ENCODE assay signal across 11 cellular contexts in the genomic region with DNA sequence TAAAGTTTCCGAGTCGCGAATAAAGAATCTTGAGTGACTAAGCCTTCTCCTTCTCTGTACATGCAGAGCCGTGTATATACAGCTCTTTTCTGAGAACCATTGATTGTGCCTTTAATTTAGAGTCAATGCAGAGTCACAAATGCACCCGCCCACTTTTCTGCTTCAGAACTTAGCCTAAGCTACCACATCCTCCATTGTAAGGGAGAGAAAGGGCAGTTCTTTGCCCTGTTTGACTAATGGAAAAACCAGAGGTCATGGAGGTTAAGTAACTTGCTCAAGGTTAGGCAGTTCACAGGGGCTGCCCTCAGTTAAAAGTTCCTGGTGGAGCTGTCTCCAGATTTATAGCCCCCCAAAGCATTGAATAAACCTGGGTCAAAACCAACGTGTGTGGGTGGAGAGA.
A peak's percentile ranks its signal among the peaks of the same experiment; 100 is the strongest.
DNase-seq lines count a peak whose midpoint lies in the region; ATAC-seq and TF ChIP-seq lines count a peak whose summit lies in the region.
"Had no signal": no experiment of that assay in that cellular context is flagged by ENCODE, and none has a peak within 500 bp of the region (broad histone marks: within the 10 kb centered on the region; RNA-seq: fewer than 3 reads in every experiment).

No MANE protein-coding gene starts in this region.

- H2AFZ ChIP-seq in ACC112 (ENCODE audit: low read length, unreplicated experiment) = no peak overlapping the region

- H3K4me3 ChIP-seq in ACC112 (ENCODE audit: low read depth, low read length) (no peak overlapping the region), GM12865 (ENCODE audit: low read depth, low read length) (no peak overlapping the region), ascending aorta (no peak overlapping the region)
- H3K4me3 ChIP-seq: SK-N-MC had no signal

- peak overlapping the region; percentile 100 for H3K27ac ChIP-seq in ACC112 (ENCODE audit: low read depth, low read length)
- peak overlapping the region; percentile 98 to 99 for H3K27ac ChIP-seq in ascending aorta
- H3K27ac ChIP-seq: SK-N-MC had no signal

- no peak for TF ChIP-seq CTCF in GM12865 (IDR thresholded peaks at IDR 0.05; ENCODE audit: insufficient read depth, low read depth, low read length, missing control alignments)
- no peak for TF ChIP-seq CTCF in ascending aorta (IDR thresholded peaks at IDR 0.05)

- H3K36me3 ChIP-seq in ACC112 (ENCODE audit: insufficient read depth, low read length) = no peaks in the 10 kb centered on the region
- H3K36me3 ChIP-seq in ascending aorta = no peaks in the 10 kb centered on the region

- H3K4me1 ChIP-seq in ACC112 (ENCODE audit: control insufficient read depth, insufficient read depth, low read length, unreplicated experiment) (peaks cover 43% of the 10 kb centered on the region), ascending aorta (peaks cover 30 to 36% of the 10 kb centered on the region in 2 donors)

- DNase-seq in GM12865 (ENCODE audit: low read depth) (peak; percentile 26), ascending aorta (ENCODE audit: low spot score in 2 of 2) (no peak), renal cortical epithelial cell (ENCODE audit: low read depth) (peak; percentile 33), foreskin melanocyte (no peak)
- DNase-seq: activated CD4-positive, CD25-positive, alpha-beta regulatory T cell; CD4-positive, alpha-beta T cell; naive thymus-derived CD4-positive, alpha-beta T cell had no signal

- no peak for ATAC-seq in GM18909 (IDR thresholded peaks at IDR 0.05; ENCODE audit: poor library complexity, unreplicated experiment)
- no peak for ATAC-seq in HG02610 (IDR thresholded peaks at IDR 0.05; ENCODE audit: unreplicated experiment)
- ATAC-seq: naive thymus-derived CD4-positive, alpha-beta T cell had no signal

- H3K9me3 ChIP-seq in ascending aorta = no peaks in the 10 kb centered on the region

- H3K79me2 ChIP-seq in ACC112 (ENCODE audit: control insufficient read depth, insufficient read depth, low read length, unreplicated experiment) = no peaks in the 10 kb centered on the region

- no peaks in the 10 kb centered on the region for H3K27me3 ChIP-seq in ACC112 (ENCODE audit: insufficient read depth, low read length)
- H3K27me3 ChIP-seq in ascending aorta = no peaks in the 10 kb centered on the region

- intact Hi-C loops in ascending aorta (cut with DNase I) = no loop called here

Comparison
In these comparisons a context has a peak if more than half of its experiments do, and no peak if none do; other contexts are left out.
1. DNase-seq: peak in GM12865 (single experiment) and renal cortical epithelial cell (single experiment); none in ascending aorta (0 of 2) and foreskin melanocyte (single experiment).